In genomic region chr9:13786131-13786530, GRCh38 we compare ENCODE assay signal across 15 cellular contexts.
DNase-seq lines count a peak whose midpoint lies in the region; ATAC-seq and TF ChIP-seq lines count a peak whose summit lies in the region.
"Had no signal": no experiment of that assay in that cellular context is flagged by ENCODE, and none has a peak within 500 bp of the region (broad histone marks: within the 10 kb centered on the region; RNA-seq: fewer than 3 reads in every experiment).

No MANE protein-coding gene starts in this region.

- no peak overlapping the region for H3K4me3 Mint-ChIP-seq in mesothelial cell of epicardium
- H3K4me3 Mint-ChIP-seq in effector memory CD8-positive, alpha-beta T cell: no peak overlapping the region
- H3K4me3 Mint-ChIP-seq in activated CD8-positive, alpha-beta T cell treated with anti-CD3 and anti-CD28 coated beads for 36 hours: no peak overlapping the region
- H3K4me3 Mint-ChIP-seq: activated CD4-positive, alpha-beta memory T cell treated with anti-CD3 and anti-CD28 coated beads, Interleukin-2, amount 10 ng/mL, durations not matched to agents 7 days and 5 days; naive B cell had no signal

- TF ChIP-seq RAD21 in SK-N-SH (IDR thresholded peaks at IDR 0.05; ENCODE audit: low read length): no peak

- peak overlapping the region; percentile 91 for H3K27ac Mint-ChIP-seq in mesothelial cell of epicardium
- no peak overlapping the region for H3K27ac Mint-ChIP-seq in effector memory CD8-positive, alpha-beta T cell
- H3K27ac Mint-ChIP-seq in activated CD8-positive, alpha-beta T cell treated with anti-CD3 and anti-CD28 coated beads for 36 hours: no peak overlapping the region
- H3K27ac Mint-ChIP-seq: activated CD4-positive, alpha-beta memory T cell treated with anti-CD3 and anti-CD28 coated beads, Interleukin-2, amount 10 ng/mL, durations not matched to agents 7 days and 5 days; activated T-helper 2 cell treated with anti-CD3 and anti-CD28 coated beads, Interferon-gamma antibody, Interleukin-2, Interleukin-4, amounts not matched to agents 10 μg/mL and 5 μg/mL and 100 μg/mL, durations not matched to agents 14 hours and 24 hours and 36 hours; naive B cell had no signal

- peaks cover 0 to 4% of the 10 kb centered on the region in 2 experiments; a peak in 2 of 4 replicates for H3K4me1 ChIP-seq in SK-N-SH (ENCODE audit: control insufficient read depth in 1 of 2, insufficient read depth in 2 of 2, low read depth in 1 of 2, low read length in 1 of 2)

- no peak overlapping the region for H3K27ac ChIP-seq in SK-N-SH (ENCODE audit: low read depth in 2 of 2, low read length in 1 of 2)
- H3K27ac ChIP-seq: SK-N-MC had no signal

- no peaks in the 10 kb centered on the region for H3K79me2 ChIP-seq in SK-N-SH (ENCODE audit: insufficient read depth)

- no peak for DNase-seq in SK-N-SH
- peak; percentile 52 for DNase-seq in fibroblast of the aortic adventitia (ENCODE audit: low read depth)
- no peak for DNase-seq in mesothelial cell of epicardium (ENCODE audit: low spot score in 2 of 2, unreplicated experiment in 2 of 2)
- DNase-seq in effector memory CD8-positive, alpha-beta T cell: no peak
- no peak for DNase-seq in activated CD8-positive, alpha-beta T cell treated with anti-CD3 and anti-CD28 coated beads for 36 hours
- no peak for DNase-seq in activated T-cell treated with anti-CD3 and anti-CD28 coated beads, Interleukin-2, amount 50 U/mL, for 48 hours
- DNase-seq: activated CD4-positive, alpha-beta memory T cell treated with anti-CD3 and anti-CD28 coated beads, Interleukin-2, amount 10 ng/mL, durations not matched to agents 7 days and 5 days; GF-D8; MG63; naive B cell; NCI-H2107 had no signal

- peaks cover 6% of the 10 kb centered on the region for H3K9me3 Mint-ChIP-seq in mesothelial cell of epicardium
- peaks cover 6 to 13% of the 10 kb centered on the region in 2 donors for H3K9me3 Mint-ChIP-seq in effector memory CD8-positive, alpha-beta T cell
- peaks cover 6% of the 10 kb centered on the region for H3K9me3 Mint-ChIP-seq in activated CD8-positive, alpha-beta T cell treated with anti-CD3 and anti-CD28 coated beads for 36 hours

- no peaks in the 10 kb centered on the region for H3K27me3 ChIP-seq in SK-N-SH (ENCODE audit: insufficient read depth)
- H3K27me3 ChIP-seq: MG63 had no signal

- TF ChIP-seq CTCF in SK-N-SH (IDR thresholded peaks at IDR 0.05): no peak
- no peak for TF ChIP-seq CTCF in fibroblast of the aortic adventitia (IDR thresholded peaks at IDR 0.05; ENCODE audit: insufficient read depth, low read length)
- TF ChIP-seq CTCF in mesothelial cell of epicardium (IDR thresholded peaks at IDR 0.05; ENCODE audit: unreplicated experiment): no peak
- no peak for TF ChIP-seq CTCF in activated CD8-positive, alpha-beta T cell treated with anti-CD3 and anti-CD28 coated beads for 36 hours (IDR thresholded peaks at IDR 0.05)

- intact Hi-C loops in activated CD8-positive, alpha-beta T cell treated with anti-CD3 and anti-CD28 coated beads for 36 hours (cut with micrococcal nuclease): no loop called here

- WGBS in SK-N-SH (ENCODE audit: low lambda C conversion rate): 86% methylated on average over 7 of the region's 7 CpGs

- H3K36me3 Mint-ChIP-seq in mesothelial cell of epicardium: no peaks in the 10 kb centered on the region
- no peaks in the 10 kb centered on the region for H3K36me3 Mint-ChIP-seq in effector memory CD8-positive, alpha-beta T cell (ENCODE audit: insufficient read depth)
- H3K36me3 Mint-ChIP-seq in activated CD8-positive, alpha-beta T cell treated with anti-CD3 and anti-CD28 coated beads for 36 hours (ENCODE audit: low read depth): no peaks in the 10 kb centered on the region
- H3K36me3 Mint-ChIP-seq: naive B cell had no signal

- H3K27me3 Mint-ChIP-seq in mesothelial cell of epicardium (ENCODE audit: low read depth): no peaks in the 10 kb centered on the region
- H3K27me3 Mint-ChIP-seq in effector memory CD8-positive, alpha-beta T cell: no peaks in the 10 kb centered on the region
- no peaks in the 10 kb centered on the region for H3K27me3 Mint-ChIP-seq in activated CD8-positive, alpha-beta T cell treated with anti-CD3 and anti-CD28 coated beads for 36 hours
- H3K27me3 Mint-ChIP-seq: activated CD4-positive, alpha-beta memory T cell treated with anti-CD3 and anti-CD28 coated beads, Interleukin-2, amount 10 ng/mL, durations not matched to agents 7 days and 5 days; naive B cell had no signal

- no peak for TF ChIP-seq EP300 in SK-N-SH (IDR thresholded peaks at IDR 0.05; ENCODE audit: borderline replicate concordance in 1 of 2, low read depth in 1 of 2, low read length in 1 of 2)

- H2AFZ ChIP-seq in SK-N-SH (ENCODE audit: low read depth): 0 out of 2 replicates have a peak overlapping the region, but pooled peaks have one; percentile 42

- peaks cover 22% of the 10 kb centered on the region for H3K4me1 Mint-ChIP-seq in mesothelial cell of epicardium
- no peaks in the 10 kb centered on the region for H3K4me1 Mint-ChIP-seq in effector memory CD8-positive, alpha-beta T cell (ENCODE audit: low read depth in 2 of 2)
- H3K4me1 Mint-ChIP-seq in activated CD8-positive, alpha-beta T cell treated with anti-CD3 and anti-CD28 coated beads for 36 hours (ENCODE audit: low read depth): no peaks in the 10 kb centered on the region
- H3K4me1 Mint-ChIP-seq: activated CD4-positive, alpha-beta memory T cell treated with anti-CD3 and anti-CD28 coated beads, Interleukin-2, amount 10 ng/mL, durations not matched to agents 7 days and 5 days; naive B cell had no signal

- no peaks in the 10 kb centered on the region for H3F3A ChIP-seq in SK-N-SH (replicated peaks; ENCODE audit: insufficient read depth)

- no peak overlapping the region for H3K4me3 ChIP-seq in SK-N-SH (ENCODE audit: low read depth in 2 of 2, low read length in 1 of 2)
- no peak overlapping the region for H3K4me3 ChIP-seq in fibroblast of the aortic adventitia (ENCODE audit: low read depth, low read length)
- H3K4me3 ChIP-seq: MG63, SK-N-MC had no signal

- H3K36me3 ChIP-seq in SK-N-SH (replicated peaks in 1 of 2; ENCODE audit: control insufficient read depth in 1 of 2, insufficient read depth in 2 of 2, low read length in 1 of 2): no peaks in the 10 kb centered on the region
- H3K36me3 ChIP-seq: MG63 had no signal

- no peaks in the 10 kb centered on the region for H4K20me1 ChIP-seq in SK-N-SH (ENCODE audit: insufficient read depth)

- no peak for ATAC-seq in SK-N-SH treated with all-trans-retinoic acid at 6 μM for 48 hours
- ATAC-seq in GM18873 (IDR thresholded peaks at IDR 0.05; ENCODE audit: low FRiP score, unreplicated experiment): no peak
- no peak for ATAC-seq in effector memory CD8-positive, alpha-beta T cell (replicated peaks)
- ATAC-seq in activated CD8-positive, alpha-beta T cell treated with anti-CD3 and anti-CD28 coated beads for 36 hours: no peak

- no peaks in the 10 kb centered on the region for H3K9me2 ChIP-seq in SK-N-SH

- no peak overlapping the region for H3K4me2 ChIP-seq in SK-N-SH

- POLR2A ChIA-PET in SK-N-SH (lab: Yijun Ruan, JAX): no interaction called here
- POLR2A ChIA-PET in activated CD8-positive, alpha-beta T cell treated with anti-CD3 and anti-CD28 coated beads for 36 hours (lab: Charles Lee): no interaction called here

- CTCF ChIA-PET in SK-N-SH (lab: Yijun Ruan, JAX): no interaction called here
- CTCF ChIA-PET in activated CD8-positive, alpha-beta T cell treated with anti-CD3 and anti-CD28 coated beads for 36 hours (lab: Charles Lee): no interaction called here

- H3K9me3 ChIP-seq in SK-N-SH: no peaks in the 10 kb centered on the region

- no peak overlapping the region for H3K9ac ChIP-seq in SK-N-SH

TF ChIP-seq in SK-N-SH, 30 proteins besides CTCF, POLR2A, EP300 and RAD21:
- TF ChIP-seq GABPA (IDR thresholded peaks at IDR 0.05; ENCODE audit: low read depth): no peak
- TF ChIP-seq JUND (IDR thresholded peaks at IDR 0.05): no peak
- TF ChIP-seq MEF2A (IDR thresholded peaks at IDR 0.05; ENCODE audit: borderline replicate concordance, low read depth): no peak
- no peak for TF ChIP-seq MXI1 (IDR thresholded peaks at IDR 0.05; ENCODE audit: low read depth, low read length)

TF ChIP-seq in SK-N-SH treated with all-trans-retinoic acid at 6 μM for 48 hours, 23 proteins besides CTCF, POLR2A, EP300 and RAD21:
- no peak for TF ChIP-seq CSRNP3 (CRISPR knock-in tag; IDR thresholded peaks at IDR 0.05)
- TF ChIP-seq ISL1 (CRISPR knock-in tag; IDR thresholded peaks at IDR 0.05): no peak
